In the genomic region with DNA sequence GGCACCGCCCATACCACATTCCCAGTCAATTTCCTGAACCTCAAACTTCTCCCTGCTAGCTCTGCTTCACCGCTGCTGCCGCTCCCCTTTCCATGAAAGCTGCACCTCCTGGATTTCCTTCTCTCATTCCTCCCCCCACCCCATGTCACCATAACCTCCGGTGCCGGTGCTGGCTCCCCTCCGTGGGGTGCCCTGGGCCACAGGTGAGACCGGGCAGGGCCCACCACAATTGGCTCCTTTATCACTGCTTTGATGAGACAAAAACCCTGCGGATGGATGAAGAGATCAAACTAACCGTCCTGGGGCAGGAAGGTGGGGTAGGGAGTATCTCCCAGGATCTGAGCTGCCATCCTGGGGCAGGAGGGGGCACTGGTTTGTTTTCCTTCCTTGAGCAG, we compare ENCODE assay signal across 32 cellular contexts.
"Had no signal": no experiment of that assay in that cellular context is flagged by ENCODE, and none has a peak within 500 bp of the region (broad histone marks: within the 10 kb centered on the region; RNA-seq: fewer than 3 reads in every experiment).

No MANE protein-coding gene starts in this region.

- ATAC-seq: esophagus mucosa; gastroesophageal sphincter; heart left ventricle; left colon; left ventricle myocardium superior; lower lobe of right lung; mucosa of descending colon; natural killer cell treated with Interleukin-12 subunit alpha and Interleukin-12 subunit beta and Interleukin-15 and Interleukin-18, amount 100 ng/mL, for 72 hours; psoas muscle; right cardiac atrium; stimulated activated effector memory CD8-positive, alpha-beta T cell treated with anti-CD3 and anti-CD28 coated beads, Interleukin-12 subunit alpha, Interleukin-12 subunit beta, amount 100 ng/mL, for 72 hours; stimulated activated naive CD8-positive, alpha-beta T cell treated with anti-CD3 and anti-CD28 coated beads, Interleukin-15, Interleukin-2, amounts not matched to agents 100 U/mL and 50 U/mL, for 24 hours had no signal

- H3K4me3 Mint-ChIP-seq: endodermal cell; memory B cell; mesothelial cell of epicardium; naive B cell; natural killer cell treated with Interleukin-12 subunit alpha and Interleukin-12 subunit beta and Interleukin-15 and Interleukin-18, amount 100 ng/mL, for 72 hours; neural progenitor cell; stimulated activated effector memory CD8-positive, alpha-beta T cell treated with anti-CD3 and anti-CD28 coated beads, Interleukin-12 subunit alpha, Interleukin-12 subunit beta, amount 100 ng/mL, for 72 hours; type B pancreatic cell had no signal

- H3K9me3 Mint-ChIP-seq: endodermal cell; memory B cell; mesothelial cell of epicardium; naive B cell; natural killer cell treated with Interleukin-12 subunit alpha and Interleukin-12 subunit beta and Interleukin-15 and Interleukin-18, amount 100 ng/mL, for 72 hours; neural progenitor cell; stimulated activated effector memory CD8-positive, alpha-beta T cell treated with anti-CD3 and anti-CD28 coated beads, Interleukin-12 subunit alpha, Interleukin-12 subunit beta, amount 100 ng/mL, for 72 hours; type B pancreatic cell had no signal

- H3K27me3 ChIP-seq: neural progenitor cell, testis had no signal

- DNase-seq: cerebellar nuclear complex; dorsolateral prefrontal cortex; effector CD4-positive, alpha-beta T cell; endodermal cell; foreskin fibroblast; heart left ventricle; kidney glomerular epithelial cell; left colon; left ventricle myocardium superior; lower lobe of right lung; mucosa of descending colon; naive B cell; nucleus accumbens; psoas muscle; right cardiac atrium; sigmoid colon; stimulated activated CD4-positive, alpha-beta T cell treated with anti-CD3 and anti-CD28 coated beads, Interleukin-2, amount 100 ng/mL, for 24 hours; stimulated activated CD4-positive, alpha-beta T cell treated with anti-CD3 and anti-CD28 coated beads, Interleukin-4, amount 100 ng/mL, for 24 hours; stimulated activated naive CD8-positive, alpha-beta T cell treated with anti-CD3 and anti-CD28 coated beads, Interleukin-15, Interleukin-2, amounts not matched to agents 100 U/mL and 50 U/mL, for 24 hours; substantia nigra; testis; tibial artery had no signal

- H3K27ac ChIP-seq: dorsolateral prefrontal cortex, epithelial cell of prostate, gastroesophageal sphincter, heart left ventricle, hepatocyte, lower lobe of right lung, neural progenitor cell, psoas muscle, sigmoid colon, testis, tibial artery had no signal

- H3K36me3 ChIP-seq: gastroesophageal sphincter, heart left ventricle, lower lobe of right lung, neural progenitor cell, sigmoid colon, tibial artery had no signal

- H3K27ac Mint-ChIP-seq: endodermal cell; memory B cell; mesothelial cell of epicardium; natural killer cell treated with Interleukin-12 subunit alpha and Interleukin-12 subunit beta and Interleukin-15 and Interleukin-18, amount 100 ng/mL, for 72 hours; neural progenitor cell; stimulated activated effector memory CD8-positive, alpha-beta T cell treated with anti-CD3 and anti-CD28 coated beads, Interleukin-12 subunit alpha, Interleukin-12 subunit beta, amount 100 ng/mL, for 72 hours had no signal

- H3K9me3 ChIP-seq: gastroesophageal sphincter, heart left ventricle, lower lobe of right lung, mucosa of descending colon, psoas muscle, sigmoid colon, testis, tibial artery had no signal

- H3K36me3 Mint-ChIP-seq: memory B cell; mesothelial cell of epicardium; naive B cell; natural killer cell treated with Interleukin-12 subunit alpha and Interleukin-12 subunit beta and Interleukin-15 and Interleukin-18, amount 100 ng/mL, for 72 hours; neural progenitor cell; stimulated activated effector memory CD8-positive, alpha-beta T cell treated with anti-CD3 and anti-CD28 coated beads, Interleukin-12 subunit alpha, Interleukin-12 subunit beta, amount 100 ng/mL, for 72 hours; type B pancreatic cell had no signal

- H3K4me3 ChIP-seq: dorsolateral prefrontal cortex, gastroesophageal sphincter, heart left ventricle, hepatocyte, lower lobe of right lung, mucosa of descending colon, neural progenitor cell, psoas muscle, sigmoid colon, testis, tibial artery had no signal

- H3K4me1 Mint-ChIP-seq: memory B cell; naive B cell; stimulated activated effector memory CD8-positive, alpha-beta T cell treated with anti-CD3 and anti-CD28 coated beads, Interleukin-12 subunit alpha, Interleukin-12 subunit beta, amount 100 ng/mL, for 72 hours had no signal
